In the genomic region with DNA sequence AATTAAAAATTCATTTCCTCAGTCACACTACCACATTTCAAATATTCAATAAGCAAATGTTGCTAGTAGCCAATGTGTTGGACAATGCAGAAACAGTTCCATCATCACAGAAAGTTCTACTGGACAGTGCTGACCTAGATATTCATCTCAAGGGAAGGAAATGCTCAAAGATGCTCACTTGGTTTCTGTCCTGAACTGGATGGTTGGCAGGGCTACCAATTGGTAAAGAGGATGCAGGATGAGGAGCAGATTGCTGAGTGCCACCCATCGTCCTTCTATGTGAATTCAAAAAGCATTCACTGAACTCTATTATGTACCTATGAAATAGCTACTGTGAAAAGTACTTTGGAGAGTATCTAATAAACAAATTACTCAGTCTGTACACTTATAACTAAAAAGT, we compare ENCODE assay signal across 5 cellular contexts.
"Had no signal": no experiment of that assay in that cellular context is flagged by ENCODE, and none has a peak within 500 bp of the region (broad histone marks: within the 10 kb centered on the region; RNA-seq: fewer than 3 reads in every experiment).

No MANE protein-coding gene starts in this region.

- H3K9me3 Mint-ChIP-seq: GM23338, H9 had no signal

- H3K27ac Mint-ChIP-seq: GM23338, H9 had no signal

- H3K4me3 ChIP-seq: GM23338, K562 had no signal

- DNase-seq: H9, HCEC 1CT, IMR-90 had no signal

- H3K4me2 ChIP-seq: GM23338 had no signal

- ATAC-seq: GM23338, K562 had no signal

- H3K4me3 Mint-ChIP-seq: GM23338, H9 had no signal

- H2AFZ ChIP-seq: GM23338 had no signal
